ENCODE assay signal across 8 cellular contexts in the genomic region with DNA sequence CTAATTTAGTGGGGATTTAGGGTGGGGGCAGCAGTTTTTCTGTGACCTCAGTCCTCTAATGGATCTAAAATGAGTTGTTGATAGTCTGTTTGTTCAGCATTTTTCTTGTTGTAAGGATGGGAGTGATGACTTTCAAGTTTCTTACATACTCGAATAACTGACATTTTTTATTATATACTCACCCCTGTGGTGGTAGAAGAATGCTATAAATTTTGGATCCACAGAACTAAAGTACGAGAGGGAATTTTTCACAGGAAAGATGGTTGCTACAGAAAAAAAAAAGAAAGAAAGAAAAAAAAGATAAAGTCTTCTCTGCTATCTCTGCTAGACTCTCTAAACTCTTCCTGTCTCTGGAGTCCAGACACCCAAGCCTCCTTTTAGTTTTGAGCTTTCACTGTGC. TPM values are rescaled to one million over a fixed set of nuclear protein-coding genes. Genes with fewer than 3 reads are reported as not detected.
"Had no signal": no experiment of that assay in that cellular context is flagged by ENCODE, and none has a peak within 500 bp of the region (broad histone marks: within the 10 kb centered on the region; RNA-seq: fewer than 3 reads in every experiment).

No MANE protein-coding gene starts in this region.

RNA-seq across cellular contexts. Expression of a gene that starts 20.7 kb away (rescaled TPM):
- total RNA-seq: esophagus mucosa, fibroblast of lung, left cardiac atrium, left ventricle myocardium inferior, lower lobe of right lung, renal cortical epithelial cell, skeletal muscle tissue had no signal
- polyA plus RNA-seq: fibroblast of lung, immature natural killer cell had no signal
